ENCODE assay signal across 11 cellular contexts in genomic region chr1:224637510-224637909, GRCh38. TPM values are rescaled to one million over a fixed set of nuclear protein-coding genes. Genes with fewer than 3 reads are reported as not detected.
DNase-seq lines count a peak whose midpoint lies in the region; ATAC-seq lines count a peak whose summit lies in the region.
"Had no signal": no experiment of that assay in that cellular context is flagged by ENCODE, and none has a peak within 500 bp of the region (broad histone marks: within the 10 kb centered on the region; RNA-seq: fewer than 3 reads in every experiment).

No MANE protein-coding gene starts in this region.

- H3K4me3 Mint-ChIP-seq in activated CD4-positive, alpha-beta T cell treated with anti-CD3 and anti-CD28 coated beads for 36 hours: no peak overlapping the region
- no peak overlapping the region for H3K4me3 Mint-ChIP-seq in activated CD4-positive, alpha-beta T cell treated with anti-CD3 and anti-CD28 coated beads, Interleukin-2, amount 10 ng/mL, durations not matched to agents 24 days and 14 days

- H3K4me1 Mint-ChIP-seq in activated CD4-positive, alpha-beta T cell treated with anti-CD3 and anti-CD28 coated beads for 36 hours: peaks cover 8% of the 10 kb centered on the region
- H3K4me1 Mint-ChIP-seq in activated CD4-positive, alpha-beta T cell treated with anti-CD3 and anti-CD28 coated beads, Interleukin-2, amount 10 ng/mL, durations not matched to agents 24 days and 14 days: peaks cover 23% of the 10 kb centered on the region

- H3K27me3 ChIP-seq in skeletal muscle satellite cell (ENCODE audit: control insufficient read depth, insufficient read depth, low read length): peaks cover 4% of the 10 kb centered on the region
- H3K27me3 ChIP-seq: cardiac muscle cell had no signal

- H3K4me3 ChIP-seq in skeletal muscle satellite cell (ENCODE audit: low read length): peak overlapping the region; percentile 16
- H3K4me3 ChIP-seq: cardiac muscle cell, heart left ventricle had no signal

- no peaks in the 10 kb centered on the region for H3K27me3 Mint-ChIP-seq in activated CD4-positive, alpha-beta T cell treated with anti-CD3 and anti-CD28 coated beads for 36 hours
- peaks cover 24% of the 10 kb centered on the region for H3K27me3 Mint-ChIP-seq in activated CD4-positive, alpha-beta T cell treated with anti-CD3 and anti-CD28 coated beads, Interleukin-2, amount 10 ng/mL, durations not matched to agents 24 days and 14 days

- DNase-seq in activated CD4-positive, alpha-beta T cell treated with anti-CD3 and anti-CD28 coated beads for 36 hours: no peak
- no peak for DNase-seq in activated CD4-positive, alpha-beta T cell treated with anti-CD3 and anti-CD28 coated beads, Interleukin-2, amount 10 ng/mL, durations not matched to agents 24 days and 14 days
- DNase-seq in RPMI8226: peak; percentile 72
- no peak for DNase-seq in activated effector memory CD4-positive, alpha-beta T cell treated with Interleukin-2 at 50 U/mL for 16 hours
- DNase-seq in T-helper 9 cell: no peak
- DNase-seq: heart left ventricle had no signal

- intact Hi-C loops in activated CD4-positive, alpha-beta T cell treated with anti-CD3 and anti-CD28 coated beads for 36 hours (cut with DNase I, micrococcal nuclease): no loop called here
- intact Hi-C loops in activated CD4-positive, alpha-beta T cell treated with anti-CD3 and anti-CD28 coated beads, Interleukin-2, amount 10 ng/mL, durations not matched to agents 24 days and 14 days (cut with micrococcal nuclease): no loop called here

- H3K4me1 ChIP-seq in skeletal muscle satellite cell (ENCODE audit: control insufficient read depth, insufficient read depth, low read length): peaks cover 28% of the 10 kb centered on the region
- H3K4me1 ChIP-seq: heart left ventricle had no signal

- H3K9ac ChIP-seq in skeletal muscle satellite cell (ENCODE audit: low read depth, low read length): no peak overlapping the region

- no peaks in the 10 kb centered on the region for H3K9me3 ChIP-seq in skeletal muscle satellite cell (replicated peaks; ENCODE audit: low read length)
- H3K9me3 ChIP-seq: heart left ventricle had no signal

- peak; percentile 47 for ATAC-seq in activated CD4-positive, alpha-beta T cell treated with anti-CD3 and anti-CD28 coated beads for 36 hours
- peak; percentile 55 for ATAC-seq in esophagus mucosa
- ATAC-seq in GM18511 (IDR thresholded peaks at IDR 0.05; ENCODE audit: unreplicated experiment): no peak
- ATAC-seq: heart left ventricle, HepG2 had no signal

- no peaks in the 10 kb centered on the region for H3K36me3 Mint-ChIP-seq in activated CD4-positive, alpha-beta T cell treated with anti-CD3 and anti-CD28 coated beads for 36 hours (ENCODE audit: low read depth)
- H3K36me3 Mint-ChIP-seq in activated CD4-positive, alpha-beta T cell treated with anti-CD3 and anti-CD28 coated beads, Interleukin-2, amount 10 ng/mL, durations not matched to agents 24 days and 14 days (ENCODE audit: low read depth): no peaks in the 10 kb centered on the region

- POLR2A ChIA-PET in activated CD4-positive, alpha-beta T cell treated with anti-CD3 and anti-CD28 coated beads for 36 hours (lab: Charles Lee): no interaction called here

- no peaks in the 10 kb centered on the region for H3K36me3 ChIP-seq in skeletal muscle satellite cell (ENCODE audit: insufficient read depth, low read length)
- H3K36me3 ChIP-seq: cardiac muscle cell, heart left ventricle had no signal

- no peak overlapping the region for H3K27ac Mint-ChIP-seq in activated CD4-positive, alpha-beta T cell treated with anti-CD3 and anti-CD28 coated beads for 36 hours
- no peak overlapping the region for H3K27ac Mint-ChIP-seq in activated CD4-positive, alpha-beta T cell treated with anti-CD3 and anti-CD28 coated beads, Interleukin-2, amount 10 ng/mL, durations not matched to agents 24 days and 14 days

- peak overlapping the region; percentile 54 for H3K4me2 ChIP-seq in skeletal muscle satellite cell (ENCODE audit: low read length)

- H3K9me3 Mint-ChIP-seq in activated CD4-positive, alpha-beta T cell treated with anti-CD3 and anti-CD28 coated beads for 36 hours (ENCODE audit: low read depth): no peaks in the 10 kb centered on the region
- no peaks in the 10 kb centered on the region for H3K9me3 Mint-ChIP-seq in activated CD4-positive, alpha-beta T cell treated with anti-CD3 and anti-CD28 coated beads, Interleukin-2, amount 10 ng/mL, durations not matched to agents 24 days and 14 days

- CTCF ChIA-PET in activated CD4-positive, alpha-beta T cell treated with anti-CD3 and anti-CD28 coated beads for 36 hours (lab: Charles Lee): no interaction called here

RNA-seq across cellular contexts. Expression of gene CNIH3, which starts 21.4 kb away (rescaled TPM):
- total RNA-seq in activated CD4-positive, alpha-beta T cell treated with anti-CD3 and anti-CD28 coated beads for 36 hours: 1 to 10 TPM; 1.5 to 1.8 TPM
- total RNA-seq in activated CD4-positive, alpha-beta T cell treated with anti-CD3 and anti-CD28 coated beads, Interleukin-2, amount 10 ng/mL, durations not matched to agents 24 days and 14 days: 1.1 TPM in 2 replicates
- total RNA-seq in esophagus mucosa: 2.1 TPM
- total RNA-seq in skeletal muscle satellite cell (2012; rRNA removed): 1.5 and 2.8 TPM in 2 replicates
